ENCODE assay signal across 26 cellular contexts in genomic region chr3:43817825-43818224, GRCh38.
DNase-seq lines count a peak whose midpoint lies in the region; ATAC-seq and TF ChIP-seq lines count a peak whose summit lies in the region.
"Had no signal": no experiment of that assay in that cellular context is flagged by ENCODE, and none has a peak within 500 bp of the region (broad histone marks: within the 10 kb centered on the region; RNA-seq: fewer than 3 reads in every experiment).

No MANE protein-coding gene starts in this region.

- TF ChIP-seq POLR2A in transverse colon (IDR thresholded peaks at IDR 0.05) = no peak

- no peak overlapping the region for H3K27ac Mint-ChIP-seq in activated naive CD8-positive, alpha-beta T cell treated with anti-CD3 and anti-CD28 coated beads, Interleukin-2, amount 50 U/mL, for 24 hours
- no peak overlapping the region for H3K27ac Mint-ChIP-seq in activated naive CD8-positive, alpha-beta T cell treated with anti-CD3 and anti-CD28 coated beads for 36 hours
- peak overlapping the region; percentile 33 for H3K27ac Mint-ChIP-seq in stimulated activated naive B cell treated with anti-CD40 and anti-IgM and Interleukin-4, amounts not matched to agents 10 μg/mL and 1 μg/mL and 100 μg/mL, for 72 hours
- H3K27ac Mint-ChIP-seq in CD4-positive, alpha-beta T cell = no peak overlapping the region
- H3K27ac Mint-ChIP-seq: nephron progenitor cell had no signal

- H3K27me3 Mint-ChIP-seq in activated naive CD8-positive, alpha-beta T cell treated with anti-CD3 and anti-CD28 coated beads, Interleukin-2, amount 50 U/mL, for 24 hours = no peaks in the 10 kb centered on the region
- no peaks in the 10 kb centered on the region for H3K27me3 Mint-ChIP-seq in activated naive CD8-positive, alpha-beta T cell treated with anti-CD3 and anti-CD28 coated beads for 36 hours
- H3K27me3 Mint-ChIP-seq in stimulated activated naive B cell treated with anti-CD40 and anti-IgM and Interleukin-4, amounts not matched to agents 10 μg/mL and 1 μg/mL and 100 μg/mL, for 72 hours = peaks cover 9 to 23% of the 10 kb centered on the region in 2 donors
- peaks cover 22% of the 10 kb centered on the region for H3K27me3 Mint-ChIP-seq in CD4-positive, alpha-beta T cell

- no peaks in the 10 kb centered on the region for H3K9me2 ChIP-seq in Karpas-422 (replicated peaks; ENCODE audit: insufficient read depth, low read length)

- no peak overlapping the region for H3K4me2 ChIP-seq in Karpas-422 (ENCODE audit: low read depth, low read length, poor library complexity, severe bottlenecking)

- no peak for DNase-seq in activated naive CD8-positive, alpha-beta T cell treated with anti-CD3 and anti-CD28 coated beads, Interleukin-2, amount 50 U/mL, for 24 hours
- DNase-seq in activated naive CD8-positive, alpha-beta T cell treated with anti-CD3 and anti-CD28 coated beads for 36 hours = no peak
- DNase-seq in Karpas-422 (peak; percentile 56), transverse colon (no peak), epidermal melanocyte (ENCODE audit: insufficient read length, low spot score) (no peak)
- peak; percentile 58 for DNase-seq in stimulated activated naive B cell treated with anti-CD40 and anti-IgM and Interleukin-4, amounts not matched to agents 10 μg/mL and 1 μg/mL and 100 μg/mL, for 72 hours
- no peak for DNase-seq in CD4-positive, alpha-beta T cell
- DNase-seq: activated gamma-delta T cell, activated T-cell treated with anti-CD3 and anti-CD28 coated beads for 4 hours, brain microvascular endothelial cell, C1 segment of cervical spinal cord, Calu3, DND-41, heart right ventricle, left cardiac atrium, NCI-H2029 treated with DMSO at 0.1 percent for 48 hours, NCI-H2227 treated with DMSO at 0.1 percent for 48 hours, NCI-H69, nephron progenitor cell, Peyer's patch, retina, SW 1271, T-helper 9 cell, WERI-Rb-1 had no signal

- no peak overlapping the region for H3K4me3 ChIP-seq in Karpas-422 (ENCODE audit: low read length)
- H3K4me3 ChIP-seq in transverse colon = no peak overlapping the region
- H3K4me3 ChIP-seq: heart right ventricle, Peyer's patch, skin epidermis had no signal

- H4K20me1 ChIP-seq in Karpas-422 (ENCODE audit: insufficient read depth, low read depth, low read length) = no peaks in the 10 kb centered on the region

- H3K4me1 ChIP-seq in Karpas-422 (ENCODE audit: low read length) = peaks cover 24% of the 10 kb centered on the region
- no peaks in the 10 kb centered on the region for H3K4me1 ChIP-seq in transverse colon
- H3K4me1 ChIP-seq: heart right ventricle, Peyer's patch had no signal

- peak; percentile 77 for ATAC-seq in activated naive CD8-positive, alpha-beta T cell treated with anti-CD3 and anti-CD28 coated beads, Interleukin-2, amount 50 U/mL, for 24 hours
- peak; percentile 67 for ATAC-seq in esophagus mucosa
- peak; percentile 98 for ATAC-seq in stimulated activated naive B cell treated with anti-CD40 and anti-IgM and Interleukin-4, amounts not matched to agents 10 μg/mL and 1 μg/mL and 100 μg/mL, for 72 hours (replicated peaks)
- ATAC-seq in CD4-positive, alpha-beta T cell (ENCODE audit: poor library complexity) = no peak
- ATAC-seq: heart right ventricle, left cardiac atrium had no signal

- H3K36me3 Mint-ChIP-seq in activated naive CD8-positive, alpha-beta T cell treated with anti-CD3 and anti-CD28 coated beads, Interleukin-2, amount 50 U/mL, for 24 hours (ENCODE audit: low read depth) = no peaks in the 10 kb centered on the region
- no peaks in the 10 kb centered on the region for H3K36me3 Mint-ChIP-seq in activated naive CD8-positive, alpha-beta T cell treated with anti-CD3 and anti-CD28 coated beads for 36 hours
- no peaks in the 10 kb centered on the region for H3K36me3 Mint-ChIP-seq in stimulated activated naive B cell treated with anti-CD40 and anti-IgM and Interleukin-4, amounts not matched to agents 10 μg/mL and 1 μg/mL and 100 μg/mL, for 72 hours
- no peaks in the 10 kb centered on the region for H3K36me3 Mint-ChIP-seq in CD4-positive, alpha-beta T cell (ENCODE audit: low read depth)

- no peaks in the 10 kb centered on the region for H3K36me3 ChIP-seq in Karpas-422 (ENCODE audit: insufficient read depth, low read length)
- H3K36me3 ChIP-seq in transverse colon = no peaks in the 10 kb centered on the region
- H3K36me3 ChIP-seq: brain microvascular endothelial cell, heart right ventricle, Peyer's patch, WERI-Rb-1 had no signal

- in situ Hi-C loops in transverse colon (cut with MboI; ENCODE audit: low pct_ligation_motif_present in 1 of 4, low pct_unique_long_range_greater_than_20kb in 1 of 4, low sequenced_read_pairs in 3 of 4) = no loop called here

- H3K4me1 Mint-ChIP-seq in activated naive CD8-positive, alpha-beta T cell treated with anti-CD3 and anti-CD28 coated beads, Interleukin-2, amount 50 U/mL, for 24 hours = peaks cover 2% of the 10 kb centered on the region
- H3K4me1 Mint-ChIP-seq in activated naive CD8-positive, alpha-beta T cell treated with anti-CD3 and anti-CD28 coated beads for 36 hours = no peaks in the 10 kb centered on the region
- peaks cover 30 to 32% of the 10 kb centered on the region in 2 donors for H3K4me1 Mint-ChIP-seq in stimulated activated naive B cell treated with anti-CD40 and anti-IgM and Interleukin-4, amounts not matched to agents 10 μg/mL and 1 μg/mL and 100 μg/mL, for 72 hours
- no peaks in the 10 kb centered on the region for H3K4me1 Mint-ChIP-seq in CD4-positive, alpha-beta T cell (ENCODE audit: low read depth)

- POLR2A ChIA-PET in CD4-positive, alpha-beta T cell (lab: Charles Lee) = no interaction called here

- H3K9me3 ChIP-seq in Karpas-422 (ENCODE audit: low read length) = no peaks in the 10 kb centered on the region
- H3K9me3 ChIP-seq in transverse colon = no peaks in the 10 kb centered on the region
- no peaks in the 10 kb centered on the region for H3K9me3 ChIP-seq in CD4-positive, alpha-beta T cell (ENCODE audit: control insufficient read depth, low read length)
- H3K9me3 ChIP-seq: heart right ventricle, Peyer's patch had no signal

- no peak overlapping the region for H2AFZ ChIP-seq in Karpas-422 (ENCODE audit: low read length)

- TF ChIP-seq CTCF in transverse colon (IDR thresholded peaks at IDR 0.05) = no peak
- no peak for TF ChIP-seq CTCF in CD4-positive, alpha-beta T cell (IDR thresholded peaks at IDR 0.05)

- H3K9ac ChIP-seq in Karpas-422 (ENCODE audit: low read length) = no peak overlapping the region

- no peak overlapping the region for H3K4me3 Mint-ChIP-seq in activated naive CD8-positive, alpha-beta T cell treated with anti-CD3 and anti-CD28 coated beads, Interleukin-2, amount 50 U/mL, for 24 hours
- no peak overlapping the region for H3K4me3 Mint-ChIP-seq in activated naive CD8-positive, alpha-beta T cell treated with anti-CD3 and anti-CD28 coated beads for 36 hours
- H3K4me3 Mint-ChIP-seq in stimulated activated naive B cell treated with anti-CD40 and anti-IgM and Interleukin-4, amounts not matched to agents 10 μg/mL and 1 μg/mL and 100 μg/mL, for 72 hours = peak overlapping the region in 1 of 2 donors; percentile 26
- H3K4me3 Mint-ChIP-seq in CD4-positive, alpha-beta T cell = no peak overlapping the region
- H3K4me3 Mint-ChIP-seq: nephron progenitor cell had no signal

- H3K79me2 ChIP-seq in Karpas-422 (ENCODE audit: low read length) = no peaks in the 10 kb centered on the region

- no peak for TF ChIP-seq EP300 in transverse colon (IDR thresholded peaks at IDR 0.05; ENCODE audit: low read depth)

- H3K9me3 Mint-ChIP-seq in activated naive CD8-positive, alpha-beta T cell treated with anti-CD3 and anti-CD28 coated beads, Interleukin-2, amount 50 U/mL, for 24 hours = no peaks in the 10 kb centered on the region
- H3K9me3 Mint-ChIP-seq in activated naive CD8-positive, alpha-beta T cell treated with anti-CD3 and anti-CD28 coated beads for 36 hours = no peaks in the 10 kb centered on the region
- H3K9me3 Mint-ChIP-seq in stimulated activated naive B cell treated with anti-CD40 and anti-IgM and Interleukin-4, amounts not matched to agents 10 μg/mL and 1 μg/mL and 100 μg/mL, for 72 hours = peaks cover 0 to 5% of the 10 kb centered on the region in 2 donors
- H3K9me3 Mint-ChIP-seq in CD4-positive, alpha-beta T cell = no peaks in the 10 kb centered on the region
- H3K9me3 Mint-ChIP-seq: nephron progenitor cell had no signal

- intact Hi-C loops in transverse colon (cut with DNase I; ENCODE audit: low total_unique reads) = no loop called here
- intact Hi-C loops in CD4-positive, alpha-beta T cell (cut with DNase I, micrococcal nuclease) = no loop called here

- H3K27me3 ChIP-seq in Karpas-422 (ENCODE audit: low read length) (no peaks in the 10 kb centered on the region), transverse colon (no peaks in the 10 kb centered on the region)
- no peaks in the 10 kb centered on the region for H3K27me3 ChIP-seq in CD4-positive, alpha-beta T cell (ENCODE audit: control insufficient read depth, insufficient read depth, low read length)
- H3K27me3 ChIP-seq: brain microvascular endothelial cell, Peyer's patch had no signal

- CTCF ChIA-PET in CD4-positive, alpha-beta T cell (lab: Charles Lee) = no interaction called here

- WGBS in transverse colon (ENCODE audit: low coverage in 1 of 2), 2 donors = 73% methylated on average over 2 of the region's 2 CpGs; no CpG with 5 or more reads in 1 of the 2 donors

- H3K27ac ChIP-seq in Karpas-422 (ENCODE audit: low read length) (no peak overlapping the region), transverse colon (no peak overlapping the region)
- H3K27ac ChIP-seq in CD4-positive, alpha-beta T cell (ENCODE audit: low read depth, low read length) = no peak overlapping the region
- H3K27ac ChIP-seq: brain microvascular endothelial cell, heart right ventricle, Peyer's patch, skin epidermis, WERI-Rb-1 had no signal

Comparison
In these comparisons a context has a peak if more than half of its experiments do, and no peak if none do; other contexts are left out.
1. DNase-seq: peak in Karpas-422 (single experiment) and stimulated activated naive B cell treated with anti-CD40 and anti-IgM and Interleukin-4, amounts not matched to agents 10 μg/mL and 1 μg/mL and 100 μg/mL, for 72 hours (single experiment); none in activated naive CD8-positive, alpha-beta T cell treated with anti-CD3 and anti-CD28 coated beads, Interleukin-2, amount 50 U/mL, for 24 hours (single experiment), activated naive CD8-positive, alpha-beta T cell treated with anti-CD3 and anti-CD28 coated beads for 36 hours (single experiment), transverse colon (single experiment), epidermal melanocyte (single experiment) and CD4-positive, alpha-beta T cell (0 of 10).